ENCODE assay signal across 15 cellular contexts in the genomic region with DNA sequence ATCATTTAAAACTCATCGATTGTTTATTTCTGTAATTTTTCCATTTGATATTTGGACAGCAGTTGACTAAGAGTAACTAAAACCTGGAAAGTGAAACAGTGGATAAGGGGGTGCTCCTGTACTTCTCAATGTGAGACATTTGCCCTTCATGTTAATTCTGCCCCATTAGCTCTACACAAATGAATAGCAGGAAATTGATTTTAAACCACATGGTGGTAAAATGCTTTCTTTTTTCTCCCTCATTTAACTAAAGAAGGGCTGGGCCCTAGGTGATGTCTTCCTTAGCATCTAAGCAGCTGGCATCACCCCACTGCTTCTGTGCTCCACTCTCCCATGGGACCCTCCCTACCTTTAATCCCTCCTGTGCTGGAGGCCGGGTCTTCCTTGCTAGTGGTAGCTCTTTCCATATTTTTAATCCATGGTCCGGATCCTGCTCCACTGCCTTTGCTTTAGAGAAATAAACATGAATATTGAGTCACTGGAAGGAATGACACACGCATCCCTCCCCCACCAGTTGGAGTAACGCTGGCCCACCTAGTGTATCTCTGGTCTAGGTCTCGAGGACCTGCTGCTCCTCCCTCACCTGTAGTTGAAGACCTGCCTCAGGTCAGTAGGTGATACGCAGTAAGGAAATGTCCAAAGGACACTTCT. TPM values are rescaled to one million over a fixed set of nuclear protein-coding genes. Genes with fewer than 3 reads are reported as not detected.
DNase-seq lines count a peak whose midpoint lies in the region; ATAC-seq lines count a peak whose summit lies in the region.
"Had no signal": no experiment of that assay in that cellular context is flagged by ENCODE, and none has a peak within 500 bp of the region (broad histone marks: within the 10 kb centered on the region; RNA-seq: fewer than 3 reads in every experiment).

No MANE protein-coding gene starts in this region.

- H3K4me1 Mint-ChIP-seq in activated T-cell treated with anti-CD3 and anti-CD28 coated beads, Interleukin-2, amount 50 U/mL, for 24 hours (ENCODE audit: low read depth) = peaks cover 18% of the 10 kb centered on the region
- peaks cover 4% of the 10 kb centered on the region for H3K4me1 Mint-ChIP-seq in T-helper 2 cell treated with Interferon-gamma antibody and Interleukin-4, amounts not matched to agents 5 μg/mL and 100 μg/mL, for 36 hours (ENCODE audit: low read depth)
- H3K4me1 Mint-ChIP-seq in stimulated activated naive CD8-positive, alpha-beta T cell treated with anti-CD3 and anti-CD28 coated beads, Interleukin-15, amount 100 ng/mL, for 72 hours = peaks cover 9% of the 10 kb centered on the region
- H3K4me1 Mint-ChIP-seq in activated T-helper 17 cell treated with anti-CD3 and anti-CD28 coated beads, Interleukin-2, amount 50 U/mL, for 72 hours = no peaks in the 10 kb centered on the region

- H3K27ac Mint-ChIP-seq in activated T-cell treated with anti-CD3 and anti-CD28 coated beads, Interleukin-2, amount 50 U/mL, for 24 hours = peak overlapping the region; percentile 11
- peak overlapping the region; percentile 62 for H3K27ac Mint-ChIP-seq in T-helper 2 cell treated with Interferon-gamma antibody and Interleukin-4, amounts not matched to agents 5 μg/mL and 100 μg/mL, for 36 hours
- no peak overlapping the region for H3K27ac Mint-ChIP-seq in stimulated activated naive CD8-positive, alpha-beta T cell treated with anti-CD3 and anti-CD28 coated beads, Interleukin-15, amount 100 ng/mL, for 72 hours
- no peak overlapping the region for H3K27ac Mint-ChIP-seq in activated T-helper 17 cell treated with anti-CD3 and anti-CD28 coated beads, Interleukin-2, amount 50 U/mL, for 72 hours

- ATAC-seq in stimulated activated naive CD8-positive, alpha-beta T cell treated with anti-CD3 and anti-CD28 coated beads, Interleukin-15, amount 100 ng/mL, for 72 hours = peak; percentile 58
- no peak for ATAC-seq in activated T-helper 17 cell treated with anti-CD3 and anti-CD28 coated beads, Interleukin-2, amount 50 U/mL, for 72 hours (replicated peaks)
- ATAC-seq in HG02852 (IDR thresholded peaks at IDR 0.05; ENCODE audit: unreplicated experiment) = no peak

- no peak for DNase-seq in activated T-cell treated with anti-CD3 and anti-CD28 coated beads, Interleukin-2, amount 50 U/mL, for 24 hours
- no peak for DNase-seq in activated T-cell treated with anti-CD3 and anti-CD28 coated beads, Interleukin-2, amount 50 U/mL, for 1 hour
- DNase-seq in NCI-H146 (lab: John Stamatoyannopoulos, UW) = peak; percentile 88
- DNase-seq in T-helper 2 cell treated with Interferon-gamma antibody and Interleukin-4, amounts not matched to agents 5 μg/mL and 100 μg/mL, for 36 hours (ENCODE audit: low spot score) = no peak
- no peak for DNase-seq in stimulated activated naive CD8-positive, alpha-beta T cell treated with anti-CD3 and anti-CD28 coated beads, Interleukin-15, amount 100 ng/mL, for 72 hours
- DNase-seq in NCI-H1092 (lab: John Stamatoyannopoulos, UW) = no peak
- DNase-seq: EL, GOT3, KBM-7, NCI-H1930, NCI-H2227 treated with DMSO at 0.1 percent for 48 hours, NCI-H526, T-helper 1 cell had no signal

- H3K9me3 Mint-ChIP-seq in activated T-cell treated with anti-CD3 and anti-CD28 coated beads, Interleukin-2, amount 50 U/mL, for 24 hours = no peaks in the 10 kb centered on the region
- no peaks in the 10 kb centered on the region for H3K9me3 Mint-ChIP-seq in T-helper 2 cell treated with Interferon-gamma antibody and Interleukin-4, amounts not matched to agents 5 μg/mL and 100 μg/mL, for 36 hours
- H3K9me3 Mint-ChIP-seq in stimulated activated naive CD8-positive, alpha-beta T cell treated with anti-CD3 and anti-CD28 coated beads, Interleukin-15, amount 100 ng/mL, for 72 hours = no peaks in the 10 kb centered on the region
- H3K9me3 Mint-ChIP-seq in activated T-helper 17 cell treated with anti-CD3 and anti-CD28 coated beads, Interleukin-2, amount 50 U/mL, for 72 hours = no peaks in the 10 kb centered on the region

- no peaks in the 10 kb centered on the region for H3K27me3 Mint-ChIP-seq in activated T-cell treated with anti-CD3 and anti-CD28 coated beads, Interleukin-2, amount 50 U/mL, for 24 hours
- no peaks in the 10 kb centered on the region for H3K27me3 Mint-ChIP-seq in T-helper 2 cell treated with Interferon-gamma antibody and Interleukin-4, amounts not matched to agents 5 μg/mL and 100 μg/mL, for 36 hours (ENCODE audit: low read depth)
- H3K27me3 Mint-ChIP-seq in stimulated activated naive CD8-positive, alpha-beta T cell treated with anti-CD3 and anti-CD28 coated beads, Interleukin-15, amount 100 ng/mL, for 72 hours = no peaks in the 10 kb centered on the region
- no peaks in the 10 kb centered on the region for H3K27me3 Mint-ChIP-seq in activated T-helper 17 cell treated with anti-CD3 and anti-CD28 coated beads, Interleukin-2, amount 50 U/mL, for 72 hours

- H3K4me3 Mint-ChIP-seq in activated T-cell treated with anti-CD3 and anti-CD28 coated beads, Interleukin-2, amount 50 U/mL, for 24 hours = no peak overlapping the region
- no peak overlapping the region for H3K4me3 Mint-ChIP-seq in T-helper 2 cell treated with Interferon-gamma antibody and Interleukin-4, amounts not matched to agents 5 μg/mL and 100 μg/mL, for 36 hours
- no peak overlapping the region for H3K4me3 Mint-ChIP-seq in stimulated activated naive CD8-positive, alpha-beta T cell treated with anti-CD3 and anti-CD28 coated beads, Interleukin-15, amount 100 ng/mL, for 72 hours
- no peak overlapping the region for H3K4me3 Mint-ChIP-seq in activated T-helper 17 cell treated with anti-CD3 and anti-CD28 coated beads, Interleukin-2, amount 50 U/mL, for 72 hours

- H3K36me3 Mint-ChIP-seq in activated T-cell treated with anti-CD3 and anti-CD28 coated beads, Interleukin-2, amount 50 U/mL, for 24 hours (ENCODE audit: low read depth) = no peaks in the 10 kb centered on the region
- H3K36me3 Mint-ChIP-seq in T-helper 2 cell treated with Interferon-gamma antibody and Interleukin-4, amounts not matched to agents 5 μg/mL and 100 μg/mL, for 36 hours (ENCODE audit: low read depth) = no peaks in the 10 kb centered on the region
- peaks cover 7% of the 10 kb centered on the region for H3K36me3 Mint-ChIP-seq in activated T-helper 17 cell treated with anti-CD3 and anti-CD28 coated beads, Interleukin-2, amount 50 U/mL, for 72 hours (ENCODE audit: low read depth)

RNA-seq across cellular contexts. Expression of a gene that starts 30.2 kb away (rescaled TPM):
- 1 to 10 TPM; 2.9 to 4.8 TPM for total RNA-seq in activated T-helper 17 cell treated with anti-CD3 and anti-CD28 coated beads, Interleukin-2, amount 50 U/mL, for 72 hours

Comparison
In these comparisons a context has a peak if more than half of its experiments do, and no peak if none do; other contexts are left out.
1. H3K27ac Mint-ChIP-seq: peak in activated T-cell treated with anti-CD3 and anti-CD28 coated beads, Interleukin-2, amount 50 U/mL, for 24 hours (single experiment) and T-helper 2 cell treated with Interferon-gamma antibody and Interleukin-4, amounts not matched to agents 5 μg/mL and 100 μg/mL, for 36 hours (single experiment); none in stimulated activated naive CD8-positive, alpha-beta T cell treated with anti-CD3 and anti-CD28 coated beads, Interleukin-15, amount 100 ng/mL, for 72 hours (0 of 2) and activated T-helper 17 cell treated with anti-CD3 and anti-CD28 coated beads, Interleukin-2, amount 50 U/mL, for 72 hours (single experiment).